23 cellular contexts compared by ENCODE assay signal in genomic region chr7:24797270-24797669, GRCh38.
"Had no signal": no experiment of that assay in that cellular context is flagged by ENCODE, and none has a peak within 500 bp of the region (broad histone marks: within the 10 kb centered on the region; RNA-seq: fewer than 3 reads in every experiment).

No MANE protein-coding gene starts in this region.

- H3K4me1 ChIP-seq: colonic mucosa, gastrocnemius medialis, lower lobe of right lung, parathyroid adenoma, right lobe of liver, stomach, thyroid gland had no signal

- DNase-seq: colonic mucosa; effector CD8-positive, alpha-beta T cell; erythroblast; gastrocnemius medialis; head of caudate nucleus; left ventricle myocardium superior; lower lobe of right lung; natural killer cell; right lobe of liver; small intestine; stimulated activated CD4-positive, alpha-beta T cell treated with anti-CD3 and anti-CD28 coated beads, Interleukin-15, amount 100 ng/mL, for 24 hours; stimulated activated CD4-positive, alpha-beta T cell treated with anti-CD3 and anti-CD28 coated beads, Interleukin-2, amount 100 ng/mL, for 48 hours; stimulated activated CD8-positive, alpha-beta memory T cell treated with anti-CD3 and anti-CD28 coated beads, Interleukin-4, amount 100 ng/mL, for 48 hours; stimulated activated naive CD4-positive, alpha-beta T cell; stomach; thyroid gland; trophoblast cell had no signal

- H3K9me3 ChIP-seq: colonic mucosa, gastrocnemius medialis, lower lobe of right lung, neutrophil, right lobe of liver, stomach, thyroid gland had no signal

- ATAC-seq: gastrocnemius medialis, left ventricle myocardium superior, lower lobe of right lung, natural killer cell, right lobe of liver had no signal

- H3K27ac ChIP-seq: colonic mucosa, gastrocnemius medialis, lower lobe of right lung, neutrophil, parathyroid adenoma, right lobe of liver, stomach, thyroid gland had no signal

- H3K4me3 ChIP-seq: colonic mucosa, gastrocnemius medialis, lower lobe of right lung, right lobe of liver, stomach, thyroid gland had no signal

- H3K79me2 ChIP-seq: parathyroid adenoma had no signal

- H3K9ac ChIP-seq: parathyroid adenoma had no signal

- H3K27ac Mint-ChIP-seq: dendritic cell treated with granulocyte-macrophage colony-stimulating factor and Interleukin-4, amounts not matched to agents 40 ng/mL and 50 ng/mL, for 4 days; natural killer cell; progenitor cell of endocrine pancreas had no signal

- H3K27me3 Mint-ChIP-seq: dendritic cell treated with granulocyte-macrophage colony-stimulating factor and Interleukin-4, amounts not matched to agents 40 ng/mL and 50 ng/mL, for 4 days; memory B cell; progenitor cell of endocrine pancreas had no signal

- H3K36me3 ChIP-seq: colonic mucosa, gastrocnemius medialis, neutrophil, right lobe of liver had no signal

- H3K4me3 Mint-ChIP-seq: dendritic cell treated with granulocyte-macrophage colony-stimulating factor and Interleukin-4, amounts not matched to agents 40 ng/mL and 50 ng/mL, for 4 days; memory B cell; natural killer cell; neural crest cell had no signal

- H3K9me3 Mint-ChIP-seq: dendritic cell treated with granulocyte-macrophage colony-stimulating factor and Interleukin-4, amounts not matched to agents 40 ng/mL and 50 ng/mL, for 4 days; memory B cell; natural killer cell; neural crest cell had no signal

- H3K27me3 ChIP-seq: colonic mucosa, gastrocnemius medialis, neutrophil, right lobe of liver, stomach, thyroid gland had no signal

- H2AFZ ChIP-seq: parathyroid adenoma had no signal
